Comparison of ENCODE assay signal across 17 cellular contexts in genomic region chrX:44881549-44881948, GRCh38. TPM values are rescaled to one million over a fixed set of nuclear protein-coding genes. Genes with fewer than 3 reads are reported as not detected.
DNase-seq lines count a peak whose midpoint lies in the region; ATAC-seq and TF ChIP-seq lines count a peak whose summit lies in the region.
"Had no signal": no experiment of that assay in that cellular context is flagged by ENCODE, and none has a peak within 500 bp of the region (broad histone marks: within the 10 kb centered on the region; RNA-seq: fewer than 3 reads in every experiment).

No MANE protein-coding gene starts in this region.

- no peaks in the 10 kb centered on the region for H3K27me3 Mint-ChIP-seq in CD4-positive, CD25-positive, alpha-beta regulatory T cell
- peaks cover 1% of the 10 kb centered on the region for H3K27me3 Mint-ChIP-seq in endothelial cell (ENCODE audit: unreplicated experiment)
- H3K27me3 Mint-ChIP-seq in progenitor cell of endocrine pancreas = no peaks in the 10 kb centered on the region
- no peaks in the 10 kb centered on the region for H3K27me3 Mint-ChIP-seq in MCF 10A (ENCODE audit: insufficient read depth, unreplicated experiment)
- H3K27me3 Mint-ChIP-seq: CD4-positive, alpha-beta memory T cell had no signal

- TF ChIP-seq EP300 in upper lobe of left lung (IDR thresholded peaks at IDR 0.05) = no peak

- H3K27ac Mint-ChIP-seq in CD4-positive, CD25-positive, alpha-beta regulatory T cell = no peak overlapping the region
- peak overlapping the region; percentile 36 for H3K27ac Mint-ChIP-seq in endothelial cell (ENCODE audit: unreplicated experiment)
- peak overlapping the region; percentile 39 for H3K27ac Mint-ChIP-seq in progenitor cell of endocrine pancreas
- H3K27ac Mint-ChIP-seq in MCF 10A (ENCODE audit: low read depth, unreplicated experiment) = no peak overlapping the region
- H3K27ac Mint-ChIP-seq: H9 had no signal

- H3K27me3 ChIP-seq in CD4-positive, CD25-positive, alpha-beta regulatory T cell (ENCODE audit: control insufficient read depth, insufficient read depth, low read length) = no peaks in the 10 kb centered on the region
- no peaks in the 10 kb centered on the region for H3K27me3 ChIP-seq in upper lobe of left lung
- H3K27me3 ChIP-seq: BE2C had no signal

- H3K27ac ChIP-seq in CD4-positive, CD25-positive, alpha-beta regulatory T cell (ENCODE audit: insufficient read depth, low read length, poor library complexity, severe bottlenecking) = no peak overlapping the region
- no peak overlapping the region for H3K27ac ChIP-seq in upper lobe of left lung

- peaks cover 31% of the 10 kb centered on the region for H3K4me1 ChIP-seq in CD4-positive, CD25-positive, alpha-beta regulatory T cell (ENCODE audit: control insufficient read depth, insufficient read depth, low read length, poor library complexity, severe bottlenecking)
- H3K4me1 ChIP-seq in upper lobe of left lung = peaks cover 2 to 52% (median 16%) of the 10 kb centered on the region in 4 donors
- H3K4me1 ChIP-seq: BE2C had no signal

- no peak for TF ChIP-seq POLR2A in upper lobe of left lung (IDR thresholded peaks at IDR 0.05)

- no peak overlapping the region for H3K4me3 ChIP-seq in CD4-positive, CD25-positive, alpha-beta regulatory T cell (ENCODE audit: low read depth, low read length)
- H3K4me3 ChIP-seq in LNCaP clone FGC (ENCODE audit: low read depth, low read length) (peak overlapping the region; percentile 13; the same call in 1 of the 2 replicates), upper lobe of left lung (no peak overlapping the region)

- H3K9me3 ChIP-seq in CD4-positive, CD25-positive, alpha-beta regulatory T cell (ENCODE audit: control insufficient read depth in 2 of 2, low read length in 2 of 2) = no peaks in the 10 kb centered on the region
- no peaks in the 10 kb centered on the region for H3K9me3 ChIP-seq in upper lobe of left lung
- H3K9me3 ChIP-seq: BE2C had no signal

- H3K9me3 Mint-ChIP-seq in CD4-positive, CD25-positive, alpha-beta regulatory T cell = no peaks in the 10 kb centered on the region
- no peaks in the 10 kb centered on the region for H3K9me3 Mint-ChIP-seq in endothelial cell (ENCODE audit: unreplicated experiment)
- H3K9me3 Mint-ChIP-seq in progenitor cell of endocrine pancreas (ENCODE audit: low read depth) = peaks cover 12% of the 10 kb centered on the region
- no peaks in the 10 kb centered on the region for H3K9me3 Mint-ChIP-seq in MCF 10A (ENCODE audit: unreplicated experiment)
- H3K9me3 Mint-ChIP-seq: CD4-positive, alpha-beta memory T cell had no signal

- peaks cover 3% of the 10 kb centered on the region for H3K36me3 Mint-ChIP-seq in CD4-positive, CD25-positive, alpha-beta regulatory T cell
- H3K36me3 Mint-ChIP-seq in endothelial cell (ENCODE audit: low read depth, unreplicated experiment) (no peaks in the 10 kb centered on the region), progenitor cell of endocrine pancreas (ENCODE audit: insufficient read depth) (peaks cover 6% of the 10 kb centered on the region), MCF 10A (ENCODE audit: insufficient read depth, unreplicated experiment) (peaks cover 13% of the 10 kb centered on the region)

- intact Hi-C loops in MCF 10A (cut with micrococcal nuclease) = no loop called here

- H3K36me3 ChIP-seq in CD4-positive, CD25-positive, alpha-beta regulatory T cell (ENCODE audit: control insufficient read depth, insufficient read depth, low read length) = no peaks in the 10 kb centered on the region
- H3K36me3 ChIP-seq in upper lobe of left lung = no peaks in the 10 kb centered on the region
- H3K36me3 ChIP-seq: BE2C had no signal

- H3K4me1 Mint-ChIP-seq in CD4-positive, CD25-positive, alpha-beta regulatory T cell = peaks cover 25 to 96% (median 38%) of the 10 kb centered on the region in 4 donors
- H3K4me1 Mint-ChIP-seq in endothelial cell (ENCODE audit: unreplicated experiment) (no peaks in the 10 kb centered on the region), progenitor cell of endocrine pancreas (ENCODE audit: low read depth) (peaks cover 2% of the 10 kb centered on the region), MCF 10A (ENCODE audit: insufficient read depth, unreplicated experiment) (peaks cover 15% of the 10 kb centered on the region)

- POLR2A ChIA-PET in MCF 10A (lab: Yijun Ruan, JAX) = interaction anchor here (0.7 to 2.2 kb wide), 3 partner anchors 8 to 312 kb away, joined by 3 to 9 read pairs (median 5); partner anchors contain the start of gene KDM6A

- CTCF ChIA-PET in MCF 10A (lab: Yijun Ruan, JAX) = interaction anchor here (0.8 to 0.9 kb wide), 2 partner anchors 23 to 365 kb away, joined by 3 to 5 read pairs; no protein-coding TSS in a partner anchor

- no peak for ATAC-seq in CD4-positive, CD25-positive, alpha-beta regulatory T cell (ENCODE audit: low read depth in 2 of 2)
- no peak for ATAC-seq in upper lobe of left lung (ENCODE audit: low FRiP score in 2 of 2)

- WGBS in upper lobe of left lung, 2 donors = 86 to 91% methylated on average over 10 of the region's 10 CpGs

- TF ChIP-seq CTCF in LNCaP clone FGC (IDR thresholded peaks at IDR 0.05; ENCODE audit: control insufficient read depth, extremely low read depth, insufficient read depth) (no peak), endothelial cell (IDR thresholded peaks at IDR 0.05; ENCODE audit: unreplicated experiment) (no peak), progenitor cell of endocrine pancreas (IDR thresholded peaks at IDR 0.05; ENCODE audit: unreplicated experiment) (no peak), MCF 10A (IDR thresholded peaks at IDR 0.05; ENCODE audit: unreplicated experiment) (no peak), upper lobe of left lung (IDR thresholded peaks at IDR 0.05) (no peak)

- peak overlapping the region; percentile 16 to 58 (median 46) for H3K4me3 Mint-ChIP-seq in CD4-positive, CD25-positive, alpha-beta regulatory T cell
- no peak overlapping the region for H3K4me3 Mint-ChIP-seq in endothelial cell (ENCODE audit: unreplicated experiment)
- H3K4me3 Mint-ChIP-seq in progenitor cell of endocrine pancreas (ENCODE audit: low read depth) = no peak overlapping the region
- H3K4me3 Mint-ChIP-seq in MCF 10A (ENCODE audit: unreplicated experiment) = no peak overlapping the region
- H3K4me3 Mint-ChIP-seq: H9 had no signal

- no peak for DNase-seq in CD4-positive, CD25-positive, alpha-beta regulatory T cell
- DNase-seq in LNCaP clone FGC (ENCODE audit: low read depth) (no peak), endothelial cell (ENCODE audit: low spot score) (no peak), progenitor cell of endocrine pancreas (ENCODE audit: low spot score, unreplicated experiment) (no peak), MCF 10A (ENCODE audit: unreplicated experiment) (no peak), cerebellum (ENCODE audit: low spot score) (no peak), upper lobe of left lung (no peak)
- DNase-seq: ACHN; BE2C; C1 segment of cervical spinal cord; CD4-positive, alpha-beta memory T cell; DMS153; DMS79; GDM1; GOT3; H9 had no signal

- no TSS peak for BruUV-seq in MCF 10A (replicated peaks; lab: Mats Ljungman, UMichigan)

RNA-seq across cellular contexts. Expression of gene KDM6A, which starts 8.6 kb away (rescaled TPM):
- total RNA-seq in CD4-positive, CD25-positive, alpha-beta regulatory T cell = 116 TPM
- 10 to 100 TPM in 3 of 4 donors, 1 to 10 TPM in 1; 9.2 to 20.9 (median 19.1) TPM for polyA plus RNA-seq in CD4-positive, CD25-positive, alpha-beta regulatory T cell
- total RNA-seq in endothelial cell (ENCODE audit: unreplicated experiment) (38.4 TPM), progenitor cell of endocrine pancreas (102 and 112 TPM in 2 replicates), MCF 10A (2022) (30.8 and 31.8 TPM in 2 replicates), cerebellum (63.2 TPM), upper lobe of left lung (10 to 100 TPM; 19.9 to 62.0 (median 26.6) TPM)

RNA-seq across cellular contexts. Expression of gene DUSP21, which starts 37.7 kb away (rescaled TPM):
- not detected for total RNA-seq in CD4-positive, CD25-positive, alpha-beta regulatory T cell
- not detected for polyA plus RNA-seq in CD4-positive, CD25-positive, alpha-beta regulatory T cell
- not detected for total RNA-seq in endothelial cell (ENCODE audit: unreplicated experiment)
- total RNA-seq in progenitor cell of endocrine pancreas = not detected in 2 replicates
- not detected in 2 replicates for total RNA-seq in MCF 10A (2022)
- total RNA-seq in cerebellum = not detected
- not detected for total RNA-seq in upper lobe of left lung
- total RNA-seq: CD4-positive, alpha-beta memory T cell; Daoy; H9 had no signal
- polyA plus RNA-seq: CD4-positive, alpha-beta memory T cell had no signal

Comparison
In these comparisons a context has a peak if more than half of its experiments do, and no peak if none do; other contexts are left out.
1. H3K27ac Mint-ChIP-seq: peak in endothelial cell (single experiment) and progenitor cell of endocrine pancreas (single experiment); none in CD4-positive, CD25-positive, alpha-beta regulatory T cell (0 of 3) and MCF 10A (single experiment).
2. H3K4me3 Mint-ChIP-seq: peak in CD4-positive, CD25-positive, alpha-beta regulatory T cell (4 of 4); none in endothelial cell (single experiment), progenitor cell of endocrine pancreas (single experiment) and MCF 10A (single experiment).